Comparison of ENCODE assay signal across 1 cellular context in genomic region chr16:85422374-85423185, GRCh38.
TF ChIP-seq lines count a peak whose summit lies in the region.

No MANE protein-coding gene starts in this region.

TF ChIP-seq in HepG2, 621 proteins besides CTCF, POLR2A, EP300 and RAD21 (continued from another document and continues in another):
- TF ChIP-seq MIXL1 (CRISPR knock-in tag; IDR thresholded peaks at IDR 0.05) (peak; percentile 93), ZNF672 (CRISPR knock-in tag; IDR thresholded peaks at IDR 0.05) (no peak), FOXC1 (CRISPR knock-in tag; IDR thresholded peaks at IDR 0.05; ENCODE audit: borderline replicate concordance) (peak; percentile 85; the same call in 1 of the 2 replicates), E2F5 (CRISPR knock-in tag; conservative IDR thresholded peaks at IDR 0.05) (no peak), ATF7 (IDR thresholded peaks at IDR 0.05) (no peak), ATF7 (CRISPR knock-in tag; IDR thresholded peaks at IDR 0.05) (peak; percentile 81; the same call in 1 of the 2 replicates), FOXO4 (CRISPR knock-in tag; conservative IDR thresholded peaks at IDR 0.05) (no peak), BRD4 (CRISPR knock-in tag; IDR thresholded peaks at IDR 0.05) (peak; percentile 73; the same call in 1 of the 2 replicates), PHF21A (CRISPR knock-in tag; IDR thresholded peaks at IDR 0.05) (peak; percentile 99), RFX1 (IDR thresholded peaks at IDR 0.05) (no peak), HMG20B (CRISPR knock-in tag; conservative IDR thresholded peaks at IDR 0.05) (peak; percentile 93), ZNF331 (CRISPR knock-in tag; IDR thresholded peaks at IDR 0.05) (peak; percentile 94), GPBP1L1 (CRISPR knock-in tag; IDR thresholded peaks at IDR 0.05) (no peak), ZNF232 (CRISPR knock-in tag; IDR thresholded peaks at IDR 0.05; ENCODE audit: borderline replicate concordance) (peak; percentile 94; the same call in 1 of the 2 replicates), ZMAT5 (CRISPR knock-in tag; IDR thresholded peaks at IDR 0.05; ENCODE audit: borderline replicate concordance, low read depth) (no peak), HNF4A (CRISPR knock-in tag; IDR thresholded peaks at IDR 0.05) (peak; percentile 73), ZNF317 (CRISPR knock-in tag; IDR thresholded peaks at IDR 0.05) (peak; percentile 88), ZFP36L2 (CRISPR knock-in tag; IDR thresholded peaks at IDR 0.05) (no peak), ZNF570 (CRISPR knock-in tag; IDR thresholded peaks at IDR 0.05; ENCODE audit: borderline replicate concordance) (no peak), ETV6 (CRISPR knock-in tag; conservative IDR thresholded peaks at IDR 0.05) (0 out of 2 replicates have a peak, but pooled peaks have one; percentile 41), SALL2 (CRISPR knock-in tag; IDR thresholded peaks at IDR 0.05) (peak; percentile 95; the same call in 1 of the 2 replicates), TFAP4 (IDR thresholded peaks at IDR 0.05; ENCODE audit: borderline replicate concordance, low read depth) (peak; percentile 81; the same call in 1 of the 2 replicates), ZBTB2 (CRISPR knock-in tag; IDR thresholded peaks at IDR 0.05; ENCODE audit: low read depth) (no peak), MAX (IDR thresholded peaks at IDR 0.05) (peak; percentile 55), ZNF343 (CRISPR knock-in tag; IDR thresholded peaks at IDR 0.05) (no peak; the same call in 1 of the 2 replicates), ZNF704 (CRISPR knock-in tag; IDR thresholded peaks at IDR 0.05; ENCODE audit: borderline replicate concordance) (peak; percentile 90; the same call in 1 of the 2 replicates), ZNF749 (CRISPR knock-in tag; IDR thresholded peaks at IDR 0.05; ENCODE audit: borderline replicate concordance) (peak; percentile 43; the same call in 1 of the 2 replicates), SMARCE1 (IDR thresholded peaks at IDR 0.05; ENCODE audit: borderline replicate concordance) (no peak), MIER3 (CRISPR knock-in tag; IDR thresholded peaks at IDR 0.05; ENCODE audit: borderline replicate concordance) (peak; percentile 94), DNMT3B (CRISPR knock-in tag; conservative IDR thresholded peaks at IDR 0.05) (peak; percentile 73; the same call in 1 of the 2 replicates), MXI1 (IDR thresholded peaks at IDR 0.05; ENCODE audit: borderline replicate concordance, low read depth, low read length) (peak; percentile 16; the same call in 1 of the 3 replicates), ZNF225 (CRISPR knock-in tag; IDR thresholded peaks at IDR 0.05) (0 out of 2 replicates have a peak, but pooled peaks have one; percentile 32), ZNF556 (CRISPR knock-in tag; IDR thresholded peaks at IDR 0.05; ENCODE audit: borderline replicate concordance) (peak; percentile 68; the same call in 1 of the 2 replicates), NCOR1 (IDR thresholded peaks at IDR 0.05; ENCODE audit: borderline replicate concordance, low read length) (peak; percentile 76; the same call in 1 of the 2 replicates)
- TF ChIP-seq, protein P1, sequence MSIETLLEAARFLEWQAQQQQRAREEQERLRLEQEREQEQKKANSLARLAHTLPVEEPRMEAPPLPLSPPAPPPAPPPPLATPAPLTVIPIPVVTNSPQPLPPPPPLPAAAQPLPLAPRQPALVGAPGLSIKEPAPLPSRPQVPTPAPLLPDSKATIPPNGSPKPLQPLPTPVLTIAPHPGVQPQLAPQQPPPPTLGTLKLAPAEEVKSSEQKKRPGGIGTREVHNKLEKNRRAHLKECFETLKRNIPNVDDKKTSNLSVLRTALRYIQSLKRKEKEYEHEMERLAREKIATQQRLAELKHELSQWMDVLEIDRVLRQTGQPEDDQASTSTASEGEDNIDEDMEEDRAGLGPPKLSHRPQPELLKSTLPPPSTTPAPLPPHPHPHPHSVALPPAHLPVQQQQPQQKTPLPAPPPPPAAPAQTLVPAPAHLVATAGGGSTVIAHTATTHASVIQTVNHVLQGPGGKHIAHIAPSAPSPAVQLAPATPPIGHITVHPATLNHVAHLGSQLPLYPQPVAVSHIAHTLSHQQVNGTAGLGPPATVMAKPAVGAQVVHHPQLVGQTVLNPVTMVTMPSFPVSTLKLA (IDR thresholded peaks at IDR 0.05), result no peak
- TF ChIP-seq, protein P2, sequence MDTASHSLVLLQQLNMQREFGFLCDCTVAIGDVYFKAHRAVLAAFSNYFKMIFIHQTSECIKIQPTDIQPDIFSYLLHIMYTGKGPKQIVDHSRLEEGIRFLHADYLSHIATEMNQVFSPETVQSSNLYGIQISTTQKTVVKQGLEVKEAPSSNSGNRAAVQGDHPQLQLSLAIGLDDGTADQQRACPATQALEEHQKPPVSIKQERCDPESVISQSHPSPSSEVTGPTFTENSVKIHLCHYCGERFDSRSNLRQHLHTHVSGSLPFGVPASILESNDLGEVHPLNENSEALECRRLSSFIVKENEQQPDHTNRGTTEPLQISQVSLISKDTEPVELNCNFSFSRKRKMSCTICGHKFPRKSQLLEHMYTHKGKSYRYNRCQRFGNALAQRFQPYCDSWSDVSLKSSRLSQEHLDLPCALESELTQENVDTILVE (CRISPR knock-in tag; IDR thresholded peaks at IDR 0.05), result peak; percentile 75
- TF ChIP-seq, protein P3, sequence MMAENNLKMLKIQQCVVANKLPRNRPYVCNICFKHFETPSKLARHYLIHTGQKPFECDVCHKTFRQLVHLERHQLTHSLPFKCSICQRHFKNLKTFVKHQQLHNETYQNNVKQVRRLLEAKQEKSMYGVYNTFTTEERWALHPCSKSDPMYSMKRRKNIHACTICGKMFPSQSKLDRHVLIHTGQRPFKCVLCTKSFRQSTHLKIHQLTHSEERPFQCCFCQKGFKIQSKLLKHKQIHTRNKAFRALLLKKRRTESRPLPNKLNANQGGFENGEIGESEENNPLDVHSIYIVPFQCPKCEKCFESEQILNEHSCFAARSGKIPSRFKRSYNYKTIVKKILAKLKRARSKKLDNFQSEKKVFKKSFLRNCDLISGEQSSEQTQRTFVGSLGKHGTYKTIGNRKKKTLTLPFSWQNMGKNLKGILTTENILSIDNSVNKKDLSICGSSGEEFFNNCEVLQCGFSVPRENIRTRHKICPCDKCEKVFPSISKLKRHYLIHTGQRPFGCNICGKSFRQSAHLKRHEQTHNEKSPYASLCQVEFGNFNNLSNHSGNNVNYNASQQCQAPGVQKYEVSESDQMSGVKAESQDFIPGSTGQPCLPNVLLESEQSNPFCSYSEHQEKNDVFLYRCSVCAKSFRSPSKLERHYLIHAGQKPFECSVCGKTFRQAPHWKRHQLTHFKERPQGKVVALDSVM (CRISPR knock-in tag; IDR thresholded peaks at IDR 0.05), result peak; percentile 86
- TF ChIP-seq, protein P4, sequence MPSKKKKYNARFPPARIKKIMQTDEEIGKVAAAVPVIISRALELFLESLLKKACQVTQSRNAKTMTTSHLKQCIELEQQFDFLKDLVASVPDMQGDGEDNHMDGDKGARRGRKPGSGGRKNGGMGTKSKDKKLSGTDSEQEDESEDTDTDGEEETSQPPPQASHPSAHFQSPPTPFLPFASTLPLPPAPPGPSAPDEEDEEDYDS (CRISPR knock-in tag; IDR thresholded peaks at IDR 0.05), result no peak
- TF ChIP-seq, protein P5, sequence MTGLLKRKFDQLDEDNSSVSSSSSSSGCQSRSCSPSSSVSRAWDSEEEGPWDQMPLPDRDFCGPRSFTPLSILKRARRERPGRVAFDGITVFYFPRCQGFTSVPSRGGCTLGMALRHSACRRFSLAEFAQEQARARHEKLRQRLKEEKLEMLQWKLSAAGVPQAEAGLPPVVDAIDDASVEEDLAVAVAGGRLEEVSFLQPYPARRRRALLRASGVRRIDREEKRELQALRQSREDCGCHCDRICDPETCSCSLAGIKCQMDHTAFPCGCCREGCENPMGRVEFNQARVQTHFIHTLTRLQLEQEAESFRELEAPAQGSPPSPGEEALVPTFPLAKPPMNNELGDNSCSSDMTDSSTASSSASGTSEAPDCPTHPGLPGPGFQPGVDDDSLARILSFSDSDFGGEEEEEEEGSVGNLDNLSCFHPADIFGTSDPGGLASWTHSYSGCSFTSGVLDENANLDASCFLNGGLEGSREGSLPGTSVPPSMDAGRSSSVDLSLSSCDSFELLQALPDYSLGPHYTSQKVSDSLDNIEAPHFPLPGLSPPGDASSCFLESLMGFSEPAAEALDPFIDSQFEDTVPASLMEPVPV (CRISPR knock-in tag; IDR thresholded peaks at IDR 0.05), result no peak; the same call in 1 of the 2 replicates
- TF ChIP-seq, protein P6, sequence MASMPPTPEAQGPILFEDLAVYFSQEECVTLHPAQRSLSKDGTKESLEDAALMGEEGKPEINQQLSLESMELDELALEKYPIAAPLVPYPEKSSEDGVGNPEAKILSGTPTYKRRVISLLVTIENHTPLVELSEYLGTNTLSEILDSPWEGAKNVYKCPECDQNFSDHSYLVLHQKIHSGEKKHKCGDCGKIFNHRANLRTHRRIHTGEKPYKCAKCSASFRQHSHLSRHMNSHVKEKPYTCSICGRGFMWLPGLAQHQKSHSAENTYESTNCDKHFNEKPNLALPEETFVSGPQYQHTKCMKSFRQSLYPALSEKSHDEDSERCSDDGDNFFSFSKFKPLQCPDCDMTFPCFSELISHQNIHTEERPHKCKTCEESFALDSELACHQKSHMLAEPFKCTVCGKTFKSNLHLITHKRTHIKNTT (CRISPR knock-in tag; IDR thresholded peaks at IDR 0.05), result no peak
- TF ChIP-seq, protein P7, sequence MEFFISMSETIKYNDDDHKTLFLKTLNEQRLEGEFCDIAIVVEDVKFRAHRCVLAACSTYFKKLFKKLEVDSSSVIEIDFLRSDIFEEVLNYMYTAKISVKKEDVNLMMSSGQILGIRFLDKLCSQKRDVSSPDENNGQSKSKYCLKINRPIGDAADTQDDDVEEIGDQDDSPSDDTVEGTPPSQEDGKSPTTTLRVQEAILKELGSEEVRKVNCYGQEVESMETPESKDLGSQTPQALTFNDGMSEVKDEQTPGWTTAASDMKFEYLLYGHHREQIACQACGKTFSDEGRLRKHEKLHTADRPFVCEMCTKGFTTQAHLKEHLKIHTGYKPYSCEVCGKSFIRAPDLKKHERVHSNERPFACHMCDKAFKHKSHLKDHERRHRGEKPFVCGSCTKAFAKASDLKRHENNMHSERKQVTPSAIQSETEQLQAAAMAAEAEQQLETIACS (CRISPR knock-in tag; IDR thresholded peaks at IDR 0.05), result peak; percentile 53; the same call in 1 of the 2 replicates
